Comparison of ENCODE assay signal across 1 cellular context in genomic region chr9:125472926-125473701, GRCh38.
TF ChIP-seq lines count a peak whose summit lies in the region.

No MANE protein-coding gene starts in this region.

TF ChIP-seq in HepG2, 621 proteins besides CTCF, POLR2A, EP300 and RAD21 (continued from another document):
- TF ChIP-seq TFDP1 (CRISPR knock-in tag; IDR thresholded peaks at IDR 0.05; ENCODE audit: borderline replicate concordance) (no peak), CAMTA2 (CRISPR knock-in tag; IDR thresholded peaks at IDR 0.05; ENCODE audit: borderline replicate concordance) (no peak), ZNF138 (CRISPR knock-in tag; IDR thresholded peaks at IDR 0.05; ENCODE audit: low read depth) (no peak), MATR3 (CRISPR knock-in tag; IDR thresholded peaks at IDR 0.05) (no peak), ZNF124 (CRISPR knock-in tag; IDR thresholded peaks at IDR 0.05) (no peak), HMG20A (CRISPR knock-in tag; IDR thresholded peaks at IDR 0.05; ENCODE audit: borderline replicate concordance) (0 out of 2 replicates have a peak, but pooled peaks have one; percentile 9), ZIK1 (CRISPR knock-in tag; IDR thresholded peaks at IDR 0.05; ENCODE audit: borderline replicate concordance, low read depth) (no peak), MTF2 (CRISPR knock-in tag; IDR thresholded peaks at IDR 0.05; ENCODE audit: borderline replicate concordance) (no peak), PTBP1 (IDR thresholded peaks at IDR 0.05; ENCODE audit: low read depth, low read length, poor library complexity, severe bottlenecking) (no peak), ZNF143 (CRISPR knock-in tag; IDR thresholded peaks at IDR 0.05) (no peak), MAX (IDR thresholded peaks at IDR 0.05) (peak; percentile 27; the same call in 1 of the 2 replicates), SRF (IDR thresholded peaks at IDR 0.05; ENCODE audit: low read depth, low read length) (peak; percentile 84), ZNF737 (CRISPR knock-in tag; IDR thresholded peaks at IDR 0.05; ENCODE audit: borderline replicate concordance) (no peak), SAP130 (CRISPR knock-in tag; IDR thresholded peaks at IDR 0.05; ENCODE audit: low read depth) (peak; percentile 57; the same call in 1 of the 2 replicates), TGIF2 (CRISPR knock-in tag; IDR thresholded peaks at IDR 0.05) (peak; percentile 32; the same call in 1 of the 2 replicates), HMGXB4 (CRISPR knock-in tag; IDR thresholded peaks at IDR 0.05; ENCODE audit: borderline replicate concordance in 1 of 2, low read depth in 1 of 2) (no peak), ZFP90 (CRISPR knock-in tag; IDR thresholded peaks at IDR 0.05; ENCODE audit: borderline replicate concordance) (no peak)
- TF ChIP-seq, protein P1, sequence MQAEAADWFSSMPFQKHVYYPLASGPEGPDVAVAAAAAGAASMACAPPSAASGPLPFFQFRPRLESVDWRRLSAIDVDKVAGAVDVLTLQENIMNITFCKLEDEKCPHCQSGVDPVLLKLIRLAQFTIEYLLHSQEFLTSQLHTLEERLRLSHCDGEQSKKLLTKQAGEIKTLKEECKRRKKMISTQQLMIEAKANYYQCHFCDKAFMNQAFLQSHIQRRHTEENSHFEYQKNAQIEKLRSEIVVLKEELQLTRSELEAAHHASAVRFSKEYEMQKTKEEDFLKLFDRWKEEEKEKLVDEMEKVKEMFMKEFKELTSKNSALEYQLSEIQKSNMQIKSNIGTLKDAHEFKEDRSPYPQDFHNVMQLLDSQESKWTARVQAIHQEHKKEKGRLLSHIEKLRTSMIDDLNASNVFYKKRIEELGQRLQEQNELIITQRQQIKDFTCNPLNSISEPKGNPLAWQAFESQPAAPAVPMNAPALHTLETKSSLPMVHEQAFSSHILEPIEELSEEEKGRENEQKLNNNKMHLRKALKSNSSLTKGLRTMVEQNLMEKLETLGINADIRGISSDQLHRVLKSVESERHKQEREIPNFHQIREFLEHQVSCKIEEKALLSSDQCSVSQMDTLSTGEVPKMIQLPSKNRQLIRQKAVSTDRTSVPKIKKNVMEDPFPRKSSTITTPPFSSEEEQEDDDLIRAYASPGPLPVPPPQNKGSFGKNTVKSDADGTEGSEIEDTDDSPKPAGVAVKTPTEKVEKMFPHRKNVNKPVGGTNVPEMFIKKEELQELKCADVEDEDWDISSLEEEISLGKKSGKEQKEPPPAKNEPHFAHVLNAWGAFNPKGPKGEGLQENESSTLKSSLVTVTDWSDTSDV (CRISPR knock-in tag; IDR thresholded peaks at IDR 0.05): no peak
- TF ChIP-seq, protein P2, sequence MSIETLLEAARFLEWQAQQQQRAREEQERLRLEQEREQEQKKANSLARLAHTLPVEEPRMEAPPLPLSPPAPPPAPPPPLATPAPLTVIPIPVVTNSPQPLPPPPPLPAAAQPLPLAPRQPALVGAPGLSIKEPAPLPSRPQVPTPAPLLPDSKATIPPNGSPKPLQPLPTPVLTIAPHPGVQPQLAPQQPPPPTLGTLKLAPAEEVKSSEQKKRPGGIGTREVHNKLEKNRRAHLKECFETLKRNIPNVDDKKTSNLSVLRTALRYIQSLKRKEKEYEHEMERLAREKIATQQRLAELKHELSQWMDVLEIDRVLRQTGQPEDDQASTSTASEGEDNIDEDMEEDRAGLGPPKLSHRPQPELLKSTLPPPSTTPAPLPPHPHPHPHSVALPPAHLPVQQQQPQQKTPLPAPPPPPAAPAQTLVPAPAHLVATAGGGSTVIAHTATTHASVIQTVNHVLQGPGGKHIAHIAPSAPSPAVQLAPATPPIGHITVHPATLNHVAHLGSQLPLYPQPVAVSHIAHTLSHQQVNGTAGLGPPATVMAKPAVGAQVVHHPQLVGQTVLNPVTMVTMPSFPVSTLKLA (IDR thresholded peaks at IDR 0.05): no peak
- TF ChIP-seq, protein P3, sequence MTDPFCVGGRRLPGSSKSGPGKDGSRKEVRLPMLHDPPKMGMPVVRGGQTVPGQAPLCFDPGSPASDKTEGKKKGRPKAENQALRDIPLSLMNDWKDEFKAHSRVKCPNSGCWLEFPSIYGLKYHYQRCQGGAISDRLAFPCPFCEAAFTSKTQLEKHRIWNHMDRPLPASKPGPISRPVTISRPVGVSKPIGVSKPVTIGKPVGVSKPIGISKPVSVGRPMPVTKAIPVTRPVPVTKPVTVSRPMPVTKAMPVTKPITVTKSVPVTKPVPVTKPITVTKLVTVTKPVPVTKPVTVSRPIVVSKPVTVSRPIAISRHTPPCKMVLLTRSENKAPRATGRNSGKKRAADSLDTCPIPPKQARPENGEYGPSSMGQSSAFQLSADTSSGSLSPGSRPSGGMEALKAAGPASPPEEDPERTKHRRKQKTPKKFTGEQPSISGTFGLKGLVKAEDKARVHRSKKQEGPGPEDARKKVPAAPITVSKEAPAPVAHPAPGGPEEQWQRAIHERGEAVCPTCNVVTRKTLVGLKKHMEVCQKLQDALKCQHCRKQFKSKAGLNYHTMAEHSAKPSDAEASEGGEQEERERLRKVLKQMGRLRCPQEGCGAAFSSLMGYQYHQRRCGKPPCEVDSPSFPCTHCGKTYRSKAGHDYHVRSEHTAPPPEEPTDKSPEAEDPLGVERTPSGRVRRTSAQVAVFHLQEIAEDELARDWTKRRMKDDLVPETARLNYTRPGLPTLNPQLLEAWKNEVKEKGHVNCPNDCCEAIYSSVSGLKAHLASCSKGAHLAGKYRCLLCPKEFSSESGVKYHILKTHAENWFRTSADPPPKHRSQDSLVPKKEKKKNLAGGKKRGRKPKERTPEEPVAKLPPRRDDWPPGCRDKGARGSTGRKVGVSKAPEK (CRISPR knock-in tag; IDR thresholded peaks at IDR 0.05; ENCODE audit: borderline replicate concordance): no peak
